ENCODE assay signal across 1 cellular context in genomic region chr17:42779942-42780815, GRCh38.
TF ChIP-seq lines count a peak whose summit lies in the region.

WNK4 (plus strand) TSS chr17:42780610; CDS start chr17:42780699, 89 bp downstream.

TF ChIP-seq in HepG2, 621 proteins besides CTCF, POLR2A, EP300 and RAD21 (continued from another document and continues in another):
- TF ChIP-seq SNAPC4 (CRISPR knock-in tag; IDR thresholded peaks at IDR 0.05) (no peak; the same call in 1 of the 2 replicates), AHR (CRISPR knock-in tag; IDR thresholded peaks at IDR 0.05) (0 out of 2 replicates have a peak, but pooled peaks have one; percentile 26), TCF7 (IDR thresholded peaks at IDR 0.05; ENCODE audit: low read depth) (no peak), ZNF564 (CRISPR knock-in tag; IDR thresholded peaks at IDR 0.05) (no peak), ZNF136 (CRISPR knock-in tag; IDR thresholded peaks at IDR 0.05; ENCODE audit: low read depth) (no peak; the same call in 1 of the 2 replicates), ZNF670 (CRISPR knock-in tag; IDR thresholded peaks at IDR 0.05; ENCODE audit: borderline replicate concordance) (peak; percentile 78), ZNF362 (CRISPR knock-in tag; IDR thresholded peaks at IDR 0.05; ENCODE audit: borderline replicate concordance) (no peak; the same call in 1 of the 2 replicates), ARID5B (CRISPR knock-in tag; IDR thresholded peaks at IDR 0.05) (peak; percentile 90), GZF1 (CRISPR knock-in tag; IDR thresholded peaks at IDR 0.05) (no peak), ZMAT5 (CRISPR knock-in tag; IDR thresholded peaks at IDR 0.05; ENCODE audit: borderline replicate concordance, low read depth) (0 out of 2 replicates have a peak, but pooled peaks have one; percentile 73), ZNF780A (CRISPR knock-in tag; IDR thresholded peaks at IDR 0.05) (0 out of 2 replicates have a peak, but pooled peaks have one; percentile 72), ZNF790 (CRISPR knock-in tag; IDR thresholded peaks at IDR 0.05; ENCODE audit: borderline replicate concordance) (0 out of 2 replicates have a peak, but pooled peaks have one; percentile 84), ZNF674 (CRISPR knock-in tag; IDR thresholded peaks at IDR 0.05; ENCODE audit: low read depth) (0 out of 2 replicates have a peak, but pooled peaks have one; percentile 2), THAP11 (CRISPR knock-in tag; IDR thresholded peaks at IDR 0.05) (peak; percentile 86), ZFP37 (CRISPR knock-in tag; IDR thresholded peaks at IDR 0.05; ENCODE audit: borderline replicate concordance) (no peak), ZNF432 (CRISPR knock-in tag; IDR thresholded peaks at IDR 0.05; ENCODE audit: borderline replicate concordance) (no peak), ZBTB1 (CRISPR knock-in tag; IDR thresholded peaks at IDR 0.05; ENCODE audit: borderline replicate concordance) (no peak; the same call in 1 of the 2 replicates), MEIS1 (CRISPR knock-in tag; IDR thresholded peaks at IDR 0.05; ENCODE audit: borderline replicate concordance) (peak; percentile 54; the same call in 1 of the 2 replicates), THRA (CRISPR knock-in tag; IDR thresholded peaks at IDR 0.05; ENCODE audit: borderline replicate concordance) (peak; percentile 84), REXO4 (CRISPR knock-in tag; IDR thresholded peaks at IDR 0.05; ENCODE audit: borderline replicate concordance) (no peak), ZFP1 (CRISPR knock-in tag; IDR thresholded peaks at IDR 0.05) (peak; percentile 83; the same call in 1 of the 2 replicates), PTBP1 (IDR thresholded peaks at IDR 0.05; ENCODE audit: low read depth, low read length, poor library complexity, severe bottlenecking) (no peak), ZNF292 (CRISPR knock-in tag; IDR thresholded peaks at IDR 0.05; ENCODE audit: borderline replicate concordance, low read depth) (no peak; the same call in 1 of the 2 replicates), FOXA3 (CRISPR knock-in tag; IDR thresholded peaks at IDR 0.05) (peak; percentile 77), ZSCAN5A (CRISPR knock-in tag; IDR thresholded peaks at IDR 0.05; ENCODE audit: borderline replicate concordance) (no peak), HDAC1 (CRISPR knock-in tag; IDR thresholded peaks at IDR 0.05) (peak; percentile 86), GABPA (IDR thresholded peaks at IDR 0.05; ENCODE audit: low read depth, low read length) (peak; percentile 30; the same call in 1 of the 2 replicates), GABPA (CRISPR knock-in tag; IDR thresholded peaks at IDR 0.05; ENCODE audit: low read depth) (peak; percentile 87), ZSCAN9 (CRISPR knock-in tag; IDR thresholded peaks at IDR 0.05; ENCODE audit: borderline replicate concordance) (peak; percentile 97), ATRX (CRISPR knock-in tag; IDR thresholded peaks at IDR 0.05; ENCODE audit: borderline replicate concordance) (no peak), ATF2 (CRISPR knock-in tag; IDR thresholded peaks at IDR 0.05) (peak; percentile 27), XRCC5 (optimal IDR thresholded peaks at IDR 0.05; ENCODE audit: low read length) (peak; percentile 91), SPEN (CRISPR knock-in tag; IDR thresholded peaks at IDR 0.05; ENCODE audit: low read depth) (peak; percentile 71), ZBTB7A (CRISPR knock-in tag; IDR thresholded peaks at IDR 0.05) (peak; percentile 12; the same call in 1 of the 2 replicates), KDM6A (CRISPR knock-in tag; IDR thresholded peaks at IDR 0.05; ENCODE audit: low read depth) (peak; percentile 95), DNMT1 (CRISPR knock-in tag; IDR thresholded peaks at IDR 0.05) (peak; percentile 86; the same call in 1 of the 2 replicates), ZNF441 (CRISPR knock-in tag; IDR thresholded peaks at IDR 0.05; ENCODE audit: borderline replicate concordance) (peak; percentile 63), NPAS2 (CRISPR knock-in tag; IDR thresholded peaks at IDR 0.05; ENCODE audit: borderline replicate concordance) (0 out of 2 replicates have a peak, but pooled peaks have one; percentile 54), NFYB (CRISPR knock-in tag; IDR thresholded peaks at IDR 0.05) (no peak), ZNF430 (CRISPR knock-in tag; IDR thresholded peaks at IDR 0.05) (peak; percentile 39), HNF1B (CRISPR knock-in tag; IDR thresholded peaks at IDR 0.05) (peak; percentile 86), JUND (CRISPR knock-in tag; IDR thresholded peaks at IDR 0.05) (peak; percentile 55; the same call in 1 of the 2 replicates), SIN3A (IDR thresholded peaks at IDR 0.05; ENCODE audit: borderline replicate concordance, low read depth, low read length) (peak; percentile 63; the same call in 1 of the 2 replicates), GPN1 (CRISPR knock-in tag; IDR thresholded peaks at IDR 0.05; ENCODE audit: borderline replicate concordance) (no peak), IRF1 (CRISPR knock-in tag; IDR thresholded peaks at IDR 0.05; ENCODE audit: low read depth) (peak; percentile 32; the same call in 1 of the 2 replicates), ZNF530 (CRISPR knock-in tag; IDR thresholded peaks at IDR 0.05; ENCODE audit: low read depth) (0 out of 2 replicates have a peak, but pooled peaks have one; percentile 50), GLI4 (CRISPR knock-in tag; IDR thresholded peaks at IDR 0.05; ENCODE audit: borderline replicate concordance) (no peak), SOX5 (CRISPR knock-in tag; IDR thresholded peaks at IDR 0.05; ENCODE audit: borderline replicate concordance) (peak; percentile 82)
